8 cellular contexts compared by ENCODE assay signal in the genomic region with DNA sequence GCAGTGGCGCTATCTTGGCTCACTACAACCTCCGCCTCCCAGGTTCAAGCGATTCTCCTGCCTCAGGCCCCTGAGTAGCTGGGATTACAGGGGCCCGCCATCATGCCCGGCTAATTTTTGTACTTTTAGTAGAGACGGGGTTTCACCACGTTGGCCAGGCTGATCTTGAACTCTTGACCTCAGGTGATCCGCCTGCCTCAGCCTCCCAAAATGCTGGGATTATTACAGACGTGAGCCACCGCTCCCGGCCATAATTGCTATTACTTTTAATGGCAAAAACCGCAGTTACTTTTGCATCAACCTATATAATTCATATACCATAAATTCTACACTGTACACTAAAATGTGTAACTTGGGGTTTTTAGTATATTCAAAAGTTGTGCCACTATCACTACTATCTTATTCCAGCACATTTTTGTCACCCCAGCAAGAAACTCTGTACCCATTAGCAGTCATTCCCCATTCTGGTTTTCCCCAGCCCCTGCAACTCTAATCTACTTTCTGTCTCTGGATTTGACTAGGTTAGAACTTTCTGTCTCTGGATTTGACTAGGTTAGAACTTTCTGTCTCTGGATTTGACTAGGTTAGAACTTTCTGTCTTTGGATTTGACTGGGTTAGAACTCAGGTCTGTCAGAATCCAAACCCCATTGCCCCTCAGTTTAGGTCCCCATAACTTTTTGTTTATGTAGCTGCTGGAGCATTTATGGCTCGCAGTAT. TPM values are rescaled to one million over a fixed set of nuclear protein-coding genes. Genes with fewer than 3 reads are reported as not detected.
DNase-seq lines count a peak whose midpoint lies in the region; ATAC-seq and TF ChIP-seq lines count a peak whose summit lies in the region.
"Not testable (repeated sequence)": the region's sequence is repeated elsewhere in the genome, so short reads cannot be mapped to it uniquely, and the experiment has no call there.

No MANE protein-coding gene starts in this region.

- H3K9me3 Mint-ChIP-seq in CD8-positive, alpha-beta T cell; activated T-cell treated with anti-CD3 and anti-CD28 coated beads, Interleukin-2, amount 50 U/mL, for 24 hours; activated naive CD8-positive, alpha-beta T cell (ENCODE audit: low read depth); natural killer cell treated with Interleukin-12 subunit alpha and Interleukin-12 subunit beta and Interleukin-15 and Interleukin-18, amount 100 ng/mL, for 72 hours: not testable (repeated sequence)

- not testable (repeated sequence) for H3K27me3 ChIP-seq in CD8-positive, alpha-beta T cell (ENCODE audit: insufficient read depth, low read length)

- not testable (repeated sequence) for H3K4me3 Mint-ChIP-seq in CD8-positive, alpha-beta T cell
- peak overlapping the region; percentile 57 for H3K4me3 Mint-ChIP-seq in activated T-cell treated with anti-CD3 and anti-CD28 coated beads, Interleukin-2, amount 50 U/mL, for 24 hours
- peak overlapping the region; percentile 7 for H3K4me3 Mint-ChIP-seq in activated naive CD8-positive, alpha-beta T cell
- peak overlapping the region; percentile 62 for H3K4me3 Mint-ChIP-seq in natural killer cell treated with Interleukin-12 subunit alpha and Interleukin-12 subunit beta and Interleukin-15 and Interleukin-18, amount 100 ng/mL, for 72 hours

- intact Hi-C loops in CD8-positive, alpha-beta T cell (cut with DNase I, micrococcal nuclease) = loop anchor here in 1 of 2 experiments (5.0 kb wide), 1 partner anchor 35 kb away; no protein-coding TSS in a partner anchor

- POLR2A ChIA-PET in CD8-positive, alpha-beta T cell (lab: Charles Lee) = interaction anchor here (1.2 to 1.5 kb wide), 2 partner anchors 29 to 48 kb away, joined by 3 read pairs; a partner anchor contains a TSS

- H3K9me3 ChIP-seq in CD8-positive, alpha-beta T cell (ENCODE audit: low read length) = not testable (repeated sequence)

- not testable (repeated sequence) for DNase-seq in CD8-positive, alpha-beta T cell; natural killer cell treated with Interleukin-12 subunit alpha and Interleukin-12 subunit beta and Interleukin-15 and Interleukin-18, amount 100 ng/mL, for 72 hours (ENCODE audit: low spot score); stimulated activated naive CD8-positive, alpha-beta T cell treated with anti-CD3 and anti-CD28 coated beads, Interleukin-15, Interleukin-2, amounts not matched to agents 100 U/mL and 50 U/mL, for 24 hours
- DNase-seq in activated CD4-positive, alpha-beta T cell treated with anti-CD3 and anti-CD28 coated beads for 48 hours = peak; percentile 56
- DNase-seq in activated T-cell treated with anti-CD3 and anti-CD28 coated beads, Interleukin-2, amount 50 U/mL, for 24 hours = peak; percentile 40
- DNase-seq in stimulated activated CD4-positive, alpha-beta T cell treated with anti-CD3 and anti-CD28 coated beads, Interleukin-2, amount 100 ng/mL, for 48 hours = peak; percentile 20 to 30

- peak overlapping the region; percentile 79 for H3K27ac Mint-ChIP-seq in CD8-positive, alpha-beta T cell
- peak overlapping the region; percentile 93 for H3K27ac Mint-ChIP-seq in activated T-cell treated with anti-CD3 and anti-CD28 coated beads, Interleukin-2, amount 50 U/mL, for 24 hours
- peak overlapping the region; percentile 84 for H3K27ac Mint-ChIP-seq in activated naive CD8-positive, alpha-beta T cell
- H3K27ac Mint-ChIP-seq in natural killer cell treated with Interleukin-12 subunit alpha and Interleukin-12 subunit beta and Interleukin-15 and Interleukin-18, amount 100 ng/mL, for 72 hours = peak overlapping the region; percentile 36 to 53

- ATAC-seq in CD8-positive, alpha-beta T cell = not testable (repeated sequence)
- ATAC-seq in HG02852 (IDR thresholded peaks at IDR 0.05; ENCODE audit: unreplicated experiment) = peak; percentile 50
- peak; percentile 86 to 93 for ATAC-seq in natural killer cell treated with Interleukin-12 subunit alpha and Interleukin-12 subunit beta and Interleukin-15 and Interleukin-18, amount 100 ng/mL, for 72 hours
- peak; percentile 91 for ATAC-seq in stimulated activated naive CD8-positive, alpha-beta T cell treated with anti-CD3 and anti-CD28 coated beads, Interleukin-15, Interleukin-2, amounts not matched to agents 100 U/mL and 50 U/mL, for 24 hours

- not testable (repeated sequence) for H3K36me3 ChIP-seq in CD8-positive, alpha-beta T cell (ENCODE audit: insufficient read depth, low read length)

- CTCF ChIA-PET in CD8-positive, alpha-beta T cell (lab: Charles Lee) = interaction anchor here (1.1 to 1.2 kb wide), 2 partner anchors 69 to 71 kb away, joined by 3 to 4 read pairs; no protein-coding TSS in a partner anchor

- TF ChIP-seq CTCF in CD8-positive, alpha-beta T cell (IDR thresholded peaks at IDR 0.05) = not testable (repeated sequence)

- not testable (repeated sequence) for H3K27me3 Mint-ChIP-seq in CD8-positive, alpha-beta T cell (ENCODE audit: low read depth); activated T-cell treated with anti-CD3 and anti-CD28 coated beads, Interleukin-2, amount 50 U/mL, for 24 hours; activated naive CD8-positive, alpha-beta T cell; natural killer cell treated with Interleukin-12 subunit alpha and Interleukin-12 subunit beta and Interleukin-15 and Interleukin-18, amount 100 ng/mL, for 72 hours

- H3K4me1 Mint-ChIP-seq in CD8-positive, alpha-beta T cell (ENCODE audit: low read depth) = peaks cover 72% of the 10 kb centered on the region
- H3K4me1 Mint-ChIP-seq in activated T-cell treated with anti-CD3 and anti-CD28 coated beads, Interleukin-2, amount 50 U/mL, for 24 hours (ENCODE audit: low read depth) = peaks cover 70% of the 10 kb centered on the region
- H3K4me1 Mint-ChIP-seq in activated naive CD8-positive, alpha-beta T cell (ENCODE audit: low read depth) = peaks cover 68% of the 10 kb centered on the region
- H3K4me1 Mint-ChIP-seq in natural killer cell treated with Interleukin-12 subunit alpha and Interleukin-12 subunit beta and Interleukin-15 and Interleukin-18, amount 100 ng/mL, for 72 hours (ENCODE audit: low read depth in 2 of 2) = peaks cover 39 to 45% of the 10 kb centered on the region in 2 donors

- not testable (repeated sequence) for H3K4me3 ChIP-seq in CD8-positive, alpha-beta T cell (ENCODE audit: low read depth, low read length)

- H3K27ac ChIP-seq in CD8-positive, alpha-beta T cell (ENCODE audit: low read depth, low read length) = not testable (repeated sequence)

- not testable (repeated sequence) for H3K36me3 Mint-ChIP-seq in CD8-positive, alpha-beta T cell; activated naive CD8-positive, alpha-beta T cell; natural killer cell treated with Interleukin-12 subunit alpha and Interleukin-12 subunit beta and Interleukin-15 and Interleukin-18, amount 100 ng/mL, for 72 hours
- H3K36me3 Mint-ChIP-seq in activated T-cell treated with anti-CD3 and anti-CD28 coated beads, Interleukin-2, amount 50 U/mL, for 24 hours (ENCODE audit: low read depth) = peaks cover 12% of the 10 kb centered on the region

- peaks cover 25% of the 10 kb centered on the region for H3K4me1 ChIP-seq in CD8-positive, alpha-beta T cell (ENCODE audit: insufficient read depth, low read length)

RNA-seq across cellular contexts. Expression of a gene that starts 47.9 kb away (rescaled TPM):
- 100 to 1,000 TPM; 109 to 117 TPM for total RNA-seq in CD8-positive, alpha-beta T cell
- 10 to 100 TPM; 50.7 to 60.5 TPM for total RNA-seq in natural killer cell treated with Interleukin-12 subunit alpha and Interleukin-12 subunit beta and Interleukin-15 and Interleukin-18, amount 100 ng/mL, for 72 hours
